1 cellular context compared by ENCODE assay signal in genomic region chr11:13962198-13962561, GRCh38.
TF ChIP-seq lines count a peak whose summit lies in the region.

No MANE protein-coding gene starts in this region.

TF ChIP-seq in IMR-90, 13 proteins besides CTCF, POLR2A, EP300 and RAD21 (continued from another document):
- TF ChIP-seq SMC3 (IDR thresholded peaks at IDR 0.05; ENCODE audit: low read depth, low read length), result no peak
- no peak for TF ChIP-seq MAZ (IDR thresholded peaks at IDR 0.05; ENCODE audit: borderline replicate concordance, low read depth, low read length)
TF ChIP-seq in IMR-90: peak in this region for 0.
